Comparison of ENCODE assay signal across 20 cellular contexts in genomic region chr2:30249354-30249753, GRCh38. TPM values are rescaled to one million over a fixed set of nuclear protein-coding genes. Genes with fewer than 3 reads are reported as not detected.
DNase-seq lines count a peak whose midpoint lies in the region; ATAC-seq and TF ChIP-seq lines count a peak whose summit lies in the region.
"Had no signal": no experiment of that assay in that cellular context is flagged by ENCODE, and none has a peak within 500 bp of the region (broad histone marks: within the 10 kb centered on the region; RNA-seq: fewer than 3 reads in every experiment).

No MANE protein-coding gene starts in this region.

- H3K36me3 Mint-ChIP-seq in activated naive CD8-positive, alpha-beta T cell, result peaks cover 20% of the 10 kb centered on the region
- peaks cover 26% of the 10 kb centered on the region for H3K36me3 Mint-ChIP-seq in memory B cell

- no peaks in the 10 kb centered on the region for H3K27me3 Mint-ChIP-seq in activated naive CD8-positive, alpha-beta T cell
- no peaks in the 10 kb centered on the region for H3K27me3 Mint-ChIP-seq in memory B cell
- H3K27me3 Mint-ChIP-seq: type B pancreatic cell had no signal

- H3K36me3 ChIP-seq in cardiac muscle cell (peaks cover 46% of the 10 kb centered on the region), thoracic aorta (no peaks in the 10 kb centered on the region)

- H3K4me3 Mint-ChIP-seq in activated naive CD8-positive, alpha-beta T cell, result peak overlapping the region; percentile 22
- no peak overlapping the region for H3K4me3 Mint-ChIP-seq in memory B cell
- H3K4me3 Mint-ChIP-seq: H9, type B pancreatic cell had no signal

- TF ChIP-seq CTCF in cardiac muscle cell (IDR thresholded peaks at IDR 0.05; ENCODE audit: low read depth, low read length) (no peak), thoracic aorta (IDR thresholded peaks at IDR 0.05) (no peak)

- DNase-seq in cardiac muscle cell (ENCODE audit: low read depth in 1 of 2, low spot score in 1 of 2) (no peak), left ventricle myocardium superior (no peak), memory B cell (ENCODE audit: low spot score in 2 of 2) (no peak), thoracic aorta (ENCODE audit: low spot score) (no peak), cerebellar nuclear complex (lab: John Stamatoyannopoulos, UW) (no peak)
- DNase-seq: ACHN; activated effector memory CD4-positive, alpha-beta T cell treated with anti-CD3 and anti-CD28 coated beads, Interleukin-2, amount 50 U/mL, for 16 hours; effector CD8-positive, alpha-beta T cell; H9; NCI-H2081; NCI-H526; PC-3; SK-N-SH; stimulated activated CD4-positive, alpha-beta T cell treated with anti-CD3 and anti-CD28 coated beads, Interleukin-4, amount 100 ng/mL, for 1 hour; stimulated activated CD8-positive, alpha-beta memory T cell treated with anti-CD3 and anti-CD28 coated beads, Interleukin-4, amount 100 ng/mL, for 48 hours had no signal

- H3K4me1 ChIP-seq in cardiac muscle cell (ENCODE audit: low read depth), result peaks cover 76% of the 10 kb centered on the region
- peaks cover 40 to 79% of the 10 kb centered on the region in 2 donors for H3K4me1 ChIP-seq in thoracic aorta (ENCODE audit: control insufficient read depth in 1 of 2, low read depth in 2 of 2)

- H3K9me3 Mint-ChIP-seq in activated naive CD8-positive, alpha-beta T cell (ENCODE audit: low read depth), result no peaks in the 10 kb centered on the region
- H3K9me3 Mint-ChIP-seq in memory B cell, result no peaks in the 10 kb centered on the region
- H3K9me3 Mint-ChIP-seq: H9, type B pancreatic cell had no signal

- peak overlapping the region; percentile 93 for H3K27ac Mint-ChIP-seq in activated naive CD8-positive, alpha-beta T cell
- H3K27ac Mint-ChIP-seq in memory B cell, result peak overlapping the region; percentile 39
- H3K27ac Mint-ChIP-seq: type B pancreatic cell had no signal

- H3K27ac ChIP-seq in cardiac muscle cell (peak overlapping the region; percentile 52), thoracic aorta (peak overlapping the region; percentile 8 to 10)

- H3K9me3 ChIP-seq in cardiac muscle cell (ENCODE audit: low read depth), result no peaks in the 10 kb centered on the region
- no peaks in the 10 kb centered on the region for H3K9me3 ChIP-seq in thoracic aorta
- H3K9me3 ChIP-seq: SK-N-SH had no signal

- no peak overlapping the region for H3K4me3 ChIP-seq in cardiac muscle cell
- no peak overlapping the region for H3K4me3 ChIP-seq in thoracic aorta

- ATAC-seq in left ventricle myocardium superior (no peak), memory B cell (ENCODE audit: low read depth) (no peak), thoracic aorta (ENCODE audit: insufficient number of reproducible peaks, low FRiP score, low read depth) (no peak), GM21529 (IDR thresholded peaks at IDR 0.05; ENCODE audit: unreplicated experiment) (no peak), HG03457 (IDR thresholded peaks at IDR 0.05; ENCODE audit: unreplicated experiment) (no peak)
- ATAC-seq: left lobe of liver, PC-3 had no signal

- peaks cover 89% of the 10 kb centered on the region for H3K4me1 Mint-ChIP-seq in activated naive CD8-positive, alpha-beta T cell (ENCODE audit: low read depth)
- H3K4me1 Mint-ChIP-seq in memory B cell, result peaks cover 46% of the 10 kb centered on the region

- intact Hi-C loops in left ventricle myocardium superior (cut with micrococcal nuclease), result no loop called here

- H3K27me3 ChIP-seq in cardiac muscle cell, result no peaks in the 10 kb centered on the region
- H3K27me3 ChIP-seq in thoracic aorta (replicated peaks; ENCODE audit: insufficient read depth), result no peaks in the 10 kb centered on the region

RNA-seq across cellular contexts. Expression of gene LBH, which starts 18.0 kb away (rescaled TPM):
- total RNA-seq in cardiac muscle cell, result 1,389 and 2,258 TPM in 2 replicates
- 544 and 632 TPM in 2 replicates for polyA plus RNA-seq in cardiac muscle cell
- total RNA-seq in left ventricle myocardium superior, result 129 TPM
- total RNA-seq in thoracic aorta, result 100 to 1,000 TPM; 121 to 210 TPM
